In genomic region chr3:187025254-187025655, GRCh38 we compare ENCODE assay signal across 9 cellular contexts.
A peak's percentile ranks its signal among the peaks of the same experiment; 100 is the strongest.
DNase-seq lines count a peak whose midpoint lies in the region; ATAC-seq and TF ChIP-seq lines count a peak whose summit lies in the region.
"Had no signal": no experiment of that assay in that cellular context is flagged by ENCODE, and none has a peak within 500 bp of the region (broad histone marks: within the 10 kb centered on the region; RNA-seq: fewer than 3 reads in every experiment).

No MANE protein-coding gene starts in this region.

- peak; percentile 11 for ATAC-seq in GM21737 (IDR thresholded peaks at IDR 0.05; ENCODE audit: unreplicated experiment)
- ATAC-seq in activated B cell treated with CpG ODN at 0.5 μM for 24 hours (ENCODE audit: low read depth) = peak; percentile 32
- peak in 1 of 2 donors; percentile 42 for ATAC-seq in lower lobe of right lung
- no peak for ATAC-seq in GM18870 (IDR thresholded peaks at IDR 0.05; ENCODE audit: unreplicated experiment)

- H3K27me3 Mint-ChIP-seq in activated B cell treated with CpG ODN at 0.5 μM for 24 hours = no peaks in the 10 kb centered on the region

- POLR2A ChIA-PET in activated B cell treated with CpG ODN at 0.5 μM for 24 hours (lab: Charles Lee) = interaction anchor here (0.7 to 7.1 kb wide), 21 partner anchors 9 to 176 kb away, joined by 3 to 77 read pairs (median 7); partner anchors contain the start of gene ST6GAL1

- H3K4me3 Mint-ChIP-seq in activated B cell treated with CpG ODN at 0.5 μM for 24 hours = peak overlapping the region; percentile 84

- no peaks in the 10 kb centered on the region for H3K27me3 ChIP-seq in lower lobe of right lung (ENCODE audit: low read depth)

- H3K27ac ChIP-seq in lower lobe of right lung = peak overlapping the region; percentile 2

- intact Hi-C loops in activated B cell treated with CpG ODN at 0.5 μM for 24 hours (cut with micrococcal nuclease) = loop anchor here (10.0 kb wide), 3 partner anchors 110 to 1090 kb away; partner anchors contain the start of genes RPL39L and TRA2B
- intact Hi-C loops in lower lobe of right lung (cut with DNase I) = no loop called here

- no peaks in the 10 kb centered on the region for H3K36me3 ChIP-seq in lower lobe of right lung

- peaks cover 61% of the 10 kb centered on the region for H3K36me3 Mint-ChIP-seq in activated B cell treated with CpG ODN at 0.5 μM for 24 hours (ENCODE audit: low read depth)

- H3K9me3 Mint-ChIP-seq in activated B cell treated with CpG ODN at 0.5 μM for 24 hours = no peaks in the 10 kb centered on the region

- DNase-seq in CD1c-positive myeloid dendritic cell (ENCODE audit: extremely low spot score) = peak; percentile 42
- DNase-seq in activated B cell treated with CpG ODN at 0.5 μM for 24 hours = no peak
- DNase-seq in lower lobe of right lung = no peak
- no peak for DNase-seq in NCI-H2227 (lab: John Stamatoyannopoulos, UW; ENCODE audit: unreplicated experiment)
- no peak for DNase-seq in SW 1271 (lab: John Stamatoyannopoulos, UW)
- DNase-seq in NCI-H1694 (lab: John Stamatoyannopoulos, UW) = no peak
- DNase-seq: NCI-H345 had no signal

- H3K4me1 Mint-ChIP-seq in activated B cell treated with CpG ODN at 0.5 μM for 24 hours = peaks cover 93% of the 10 kb centered on the region

- TF ChIP-seq CTCF in activated B cell treated with CpG ODN at 0.5 μM for 24 hours (IDR thresholded peaks at IDR 0.05) (no peak), lower lobe of right lung (IDR thresholded peaks at IDR 0.05) (no peak)

- peaks cover 23% of the 10 kb centered on the region for H3K4me1 ChIP-seq in lower lobe of right lung

- no peak overlapping the region for H3K4me3 ChIP-seq in lower lobe of right lung

- peak overlapping the region; percentile 93 for H3K27ac Mint-ChIP-seq in activated B cell treated with CpG ODN at 0.5 μM for 24 hours

- H3K9me3 ChIP-seq in lower lobe of right lung = no peaks in the 10 kb centered on the region

- CTCF ChIA-PET in activated B cell treated with CpG ODN at 0.5 μM for 24 hours (lab: Charles Lee) = interaction anchor here (1.5 to 1.9 kb wide), 4 partner anchors 8 to 176 kb away, joined by 3 to 6 read pairs (median 4); no protein-coding TSS in a partner anchor
